Comparison of ENCODE assay signal across 9 cellular contexts in genomic region chr10:97542169-97543024, GRCh38. TPM values are rescaled to one million over a fixed set of nuclear protein-coding genes. Genes with fewer than 3 reads are reported as not detected.
DNase-seq lines count a peak whose midpoint lies in the region; ATAC-seq, FAIRE-seq and TF ChIP-seq lines count a peak whose summit lies in the region.
"Had no signal": no experiment of that assay in that cellular context is flagged by ENCODE, and none has a peak within 500 bp of the region (broad histone marks: within the 10 kb centered on the region; RNA-seq: fewer than 3 reads in every experiment).

No MANE protein-coding gene starts in this region.

- H3K27ac ChIP-seq in GM23338 (ENCODE audit: low read depth), result no peak overlapping the region
- peak overlapping the region; percentile 71 for H3K27ac ChIP-seq in SJSA1
- H3K27ac ChIP-seq in layer of hippocampus (ENCODE audit: low read depth, low read length), result peak overlapping the region; percentile 88

- H3K9me3 ChIP-seq in SJSA1 (replicated peaks), result no peaks in the 10 kb centered on the region

- DNase-seq in GM23338 (ENCODE audit: low spot score) (no peak), SJSA1 (ENCODE audit: low read depth in 1 of 2, low spot score in 2 of 2) (peak; percentile 86 to 90), bronchial epithelial cell (ENCODE audit: low read depth) (peak; percentile 96), NCI-H345 (lab: John Stamatoyannopoulos, UW) (no peak), NCI-H510A (lab: John Stamatoyannopoulos, UW) (no peak)
- peak; percentile 51 to 53 for DNase-seq in stimulated activated CD4-positive, alpha-beta T cell treated with anti-CD3 and anti-CD28 coated beads, Interleukin-2, amount 100 ng/mL, for 24 hours

- H3K4me2 ChIP-seq in GM23338, result no peak overlapping the region

- no peaks in the 10 kb centered on the region; the same call in 2 of the 3 replicates for H3K9me3 Mint-ChIP-seq in GM23338
- H3K9me3 Mint-ChIP-seq: T-helper 1 cell treated with Interleukin-12 subunit alpha and Interleukin-12 subunit beta and Interleukin-4 antibody, amounts not matched to agents 30 μg/mL and 1 μg/mL, for 36 hours had no signal

- H3K36me3 Mint-ChIP-seq in GM23338 (ENCODE audit: low read depth), result no peaks in the 10 kb centered on the region

- peaks cover 9% of the 10 kb centered on the region for H3K79me2 ChIP-seq in GM23338 (replicated peaks; ENCODE audit: insufficient read depth)

- no peak overlapping the region for H3K4me3 ChIP-seq in GM23338
- H3K4me3 ChIP-seq in SJSA1, result no peak overlapping the region
- no peak overlapping the region for H3K4me3 ChIP-seq in bronchial epithelial cell (ENCODE audit: low read depth, low read length)

- peaks cover 32% of the 10 kb centered on the region for H3K4me1 Mint-ChIP-seq in GM23338

- H2AFZ ChIP-seq in GM23338, result no peak overlapping the region

- no peaks in the 10 kb centered on the region for H3K27me3 ChIP-seq in GM23338 (ENCODE audit: insufficient read depth)
- no peaks in the 10 kb centered on the region for H3K27me3 ChIP-seq in SJSA1 (replicated peaks)
- H3K27me3 ChIP-seq in bronchial epithelial cell (ENCODE audit: control insufficient read depth, insufficient read depth, low read length), result no peaks in the 10 kb centered on the region
- no peaks in the 10 kb centered on the region for H3K27me3 ChIP-seq in layer of hippocampus (ENCODE audit: control insufficient read depth, insufficient read depth, low read length)

- no peak overlapping the region for H3K4me3 Mint-ChIP-seq in GM23338

- FAIRE-seq in bronchial epithelial cell (lab: Jason Lieb, UNC), result peak; percentile 13

- H3K27me3 Mint-ChIP-seq in GM23338 (ENCODE audit: insufficient read depth, low read depth, poor library complexity), result peaks cover 8% of the 10 kb centered on the region

- H3K4me1 ChIP-seq in GM23338 (ENCODE audit: insufficient read depth) (peaks cover 19% of the 10 kb centered on the region), SJSA1 (replicated peaks) (peaks cover 25% of the 10 kb centered on the region)

- H3K36me3 ChIP-seq in GM23338 (ENCODE audit: insufficient read depth), result no peaks in the 10 kb centered on the region
- no peaks in the 10 kb centered on the region for H3K36me3 ChIP-seq in SJSA1
- H3K36me3 ChIP-seq in bronchial epithelial cell (ENCODE audit: control insufficient read depth, insufficient read depth, low read length), result no peaks in the 10 kb centered on the region

- peak overlapping the region; percentile 7 for H3K27ac Mint-ChIP-seq in GM23338

- TF ChIP-seq CTCF in GM23338 (conservative IDR thresholded peaks at IDR 0.05; ENCODE audit: low read depth in 2 of 2) (no peak), bronchial epithelial cell (IDR thresholded peaks at IDR 0.05; ENCODE audit: insufficient read depth, low read length, severe bottlenecking) (no peak)

- peak; percentile 14 for ATAC-seq in GM23338
- no peak for ATAC-seq in HG03571 (IDR thresholded peaks at IDR 0.05; ENCODE audit: unreplicated experiment)

- no peaks in the 10 kb centered on the region for H3K9me2 ChIP-seq in GM23338 (ENCODE audit: insufficient read depth)

- 0 out of 2 replicates have a peak, but pooled peaks cover 7% of the 10 kb centered on the region for H3F3A ChIP-seq in GM23338 (replicated peaks; ENCODE audit: low read depth)

- no peaks in the 10 kb centered on the region for H4K20me1 ChIP-seq in GM23338 (replicated peaks; ENCODE audit: insufficient read depth)

TF ChIP-seq in GM23338, 12 proteins besides CTCF, POLR2A, EP300 and RAD21 (continues in another document):
- TF ChIP-seq ETS1 (IDR thresholded peaks at IDR 0.05) (no peak), ZNF331 (CRISPR knock-in tag; IDR thresholded peaks at IDR 0.05; ENCODE audit: low read depth) (no peak), ZNF462 (CRISPR knock-in tag; IDR thresholded peaks at IDR 0.05) (no peak)

RNA-seq across cellular contexts. Expression of gene ANKRD2, which starts 30.2 kb away (rescaled TPM):
- not detected in 2 replicates for total RNA-seq in GM23338 (2014; rRNA removed; shearing (Covaris generic))
- not detected in 2 replicates for polyA plus RNA-seq in GM23338 (2016; fragmentation: Nextera tagmentation; extraction: Ambion mirVana)
- total RNA-seq in SJSA1 (2014; rRNA removed; shearing (Covaris generic)), result 0.22 TPM in 1 of 2 replicates, not detected in the other
- 0.26 TPM in 2 replicates for total RNA-seq in bronchial epithelial cell

RNA-seq across cellular contexts. Expression of gene HOGA1, which starts 41.8 kb away (rescaled TPM):
- total RNA-seq in GM23338 (2014; rRNA removed; shearing (Covaris generic)), result not detected in 2 replicates
- polyA plus RNA-seq in GM23338 (2016; fragmentation: Nextera tagmentation; extraction: Ambion mirVana), result 0.15 TPM in 1 of 2 replicates, not detected in the other
- total RNA-seq in SJSA1 (2014; rRNA removed; shearing (Covaris generic)), result 0.21 TPM in 1 of 2 replicates, not detected in the other
- total RNA-seq in bronchial epithelial cell, result 0.13 and 0.26 TPM in 2 replicates

RNA-seq across cellular contexts. Expression of gene UBTD1, which starts 43.7 kb away (rescaled TPM):
- total RNA-seq in GM23338 (2014; rRNA removed; shearing (Covaris generic)), result 21.5 and 29.0 TPM in 2 replicates
- polyA plus RNA-seq in GM23338 (2016; fragmentation: Nextera tagmentation; extraction: Ambion mirVana), result 17.3 and 20.4 TPM in 2 replicates
- total RNA-seq in SJSA1 (2014; rRNA removed; shearing (Covaris generic)), result 14.8 and 15.8 TPM in 2 replicates
- 11.1 and 12.4 TPM in 2 replicates for total RNA-seq in bronchial epithelial cell

RNA-seq across cellular contexts. Expression of gene MMS19, which starts 44.2 kb away (rescaled TPM):
- 221 and 252 TPM in 2 replicates for total RNA-seq in GM23338 (2014; rRNA removed; shearing (Covaris generic))
- polyA plus RNA-seq in GM23338 (2016; fragmentation: Nextera tagmentation; extraction: Ambion mirVana), result 74.7 and 81.5 TPM in 2 replicates
- 60.5 and 71.3 TPM in 2 replicates for total RNA-seq in SJSA1 (2014; rRNA removed; shearing (Covaris generic))
- 23.2 and 38.2 TPM in 2 replicates for total RNA-seq in bronchial epithelial cell

RNA-seq across cellular contexts. Expression of gene C10orf62, which starts 47.1 kb away (rescaled TPM):
- total RNA-seq in GM23338 (2014; rRNA removed; shearing (Covaris generic)), result not detected in 2 replicates
- polyA plus RNA-seq in GM23338 (2016; fragmentation: Nextera tagmentation; extraction: Ambion mirVana), result not detected in 2 replicates
- not detected in 2 replicates for total RNA-seq in SJSA1 (2014; rRNA removed; shearing (Covaris generic))
- under 0.01 TPM in 1 of 2 replicates, not detected in the other for total RNA-seq in bronchial epithelial cell

Comparison
In these comparisons a context has a peak if more than half of its experiments do, and no peak if none do; other contexts are left out.
1. DNase-seq: peak in SJSA1 (2 of 2), bronchial epithelial cell (single experiment) and stimulated activated CD4-positive, alpha-beta T cell treated with anti-CD3 and anti-CD28 coated beads, Interleukin-2, amount 100 ng/mL, for 24 hours (2 of 2); none in GM23338 (single experiment), NCI-H345 (single experiment) and NCI-H510A (single experiment).